In genomic region chr3:74591946-74592345, GRCh38 we compare ENCODE assay signal across 22 cellular contexts. TPM values are rescaled to one million over a fixed set of nuclear protein-coding genes. Genes with fewer than 3 reads are reported as not detected.
"Had no signal": no experiment of that assay in that cellular context is flagged by ENCODE, and none has a peak within 500 bp of the region (broad histone marks: within the 10 kb centered on the region; RNA-seq: fewer than 3 reads in every experiment).

No MANE protein-coding gene starts in this region.

- ATAC-seq: activated CD4-positive, alpha-beta T cell treated with anti-CD3 and anti-CD28 coated beads for 36 hours; body of pancreas; lower lobe of right lung had no signal

- H3K4me3 ChIP-seq: body of pancreas, cardiac muscle cell, lower lobe of right lung, sigmoid colon, tibial artery had no signal

- H3K36me3 ChIP-seq: cardiac muscle cell, lower lobe of right lung, sigmoid colon, tibial artery had no signal

- DNase-seq: activated B cell treated with CpG ODN at 0.5 μM for 24 hours; activated CD4-positive, alpha-beta T cell treated with anti-CD3 and anti-CD28 coated beads for 36 hours; activated CD4-positive, alpha-beta T cell treated with anti-CD3 and anti-CD28 coated beads, Interleukin-2, amount 50 U/mL, for 48 hours; activated effector memory CD4-positive, alpha-beta T cell treated with Interleukin-2 at 50 U/mL for 16 hours; activated naive CD4-positive, alpha-beta T cell treated with anti-CD3 and anti-CD28 coated beads for 36 hours; activated naive CD8-positive, alpha-beta T cell treated with anti-CD3 and anti-CD28 coated beads, Interleukin-2, amount 10 ng/mL, durations not matched to agents 7 days and 5 days; activated T-cell treated with anti-CD3 and anti-CD28 coated beads, Interleukin-2, amount 50 U/mL, for 48 hours; amygdala; body of pancreas; foreskin melanocyte; kidney; lower lobe of right lung; naive B cell; occipital lobe; posterior cingulate gyrus; retina; sigmoid colon; stimulated activated CD4-positive, alpha-beta T cell treated with anti-CD3 and anti-CD28 coated beads, Interleukin-4, amount 100 ng/mL, for 24 hours; stimulated activated naive CD4-positive, alpha-beta T cell treated with Interleukin-2 at 50 U/mL for 16 hours; T1000; tibial artery had no signal

- H3K27ac ChIP-seq: body of pancreas, cardiac muscle cell, lower lobe of right lung, sigmoid colon, tibial artery had no signal

- H3K9me3 ChIP-seq: body of pancreas, sigmoid colon, tibial artery had no signal

- H3K4me1 ChIP-seq: lower lobe of right lung, sigmoid colon had no signal

- H3K27me3 ChIP-seq: body of pancreas, cardiac muscle cell, sigmoid colon, tibial artery had no signal

RNA-seq across cellular contexts. Expression of gene CNTN3, which starts 22.5 kb away (rescaled TPM):
- total RNA-seq: activated B cell treated with CpG ODN at 0.5 μM for 24 hours; activated CD4-positive, alpha-beta T cell treated with anti-CD3 and anti-CD28 coated beads for 36 hours; activated naive CD4-positive, alpha-beta T cell treated with anti-CD3 and anti-CD28 coated beads for 36 hours; activated naive CD8-positive, alpha-beta T cell treated with anti-CD3 and anti-CD28 coated beads, Interleukin-2, amount 10 ng/mL, durations not matched to agents 7 days and 5 days had no signal
